Comparison of ENCODE assay signal across 6 cellular contexts in the genomic region with DNA sequence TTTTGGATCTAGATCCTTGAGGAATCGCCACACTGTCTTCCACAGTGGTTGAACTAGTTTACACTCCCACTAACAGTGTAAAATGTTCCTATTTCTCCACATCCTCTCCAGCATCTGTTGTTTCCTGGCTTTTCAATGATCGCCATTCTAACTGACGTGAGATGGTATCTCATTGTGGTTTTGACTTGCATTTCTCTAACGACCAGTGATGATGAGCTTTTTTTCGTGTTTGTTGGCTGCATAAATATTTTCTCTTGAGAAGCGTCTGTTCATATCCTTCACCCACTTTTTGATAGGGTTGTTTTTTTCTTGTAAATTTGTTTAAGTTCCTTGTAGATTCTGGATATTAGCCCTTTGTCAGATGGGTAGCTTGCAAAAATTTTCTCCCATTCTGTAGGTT. TPM values are rescaled to one million over a fixed set of nuclear protein-coding genes. Genes with fewer than 3 reads are reported as not detected.
"Had no signal": no experiment of that assay in that cellular context is flagged by ENCODE, and none has a peak within 500 bp of the region (broad histone marks: within the 10 kb centered on the region; RNA-seq: fewer than 3 reads in every experiment).

No MANE protein-coding gene starts in this region.

RNA-seq across cellular contexts. Expression of gene TEKT1, which starts 14.6 kb away (rescaled TPM):
- total RNA-seq: GM23248, H4, H7, HFFc6, HT-29, IMR-90 had no signal
- polyA plus RNA-seq: GM23248, IMR-90 had no signal
